ENCODE assay signal across 27 cellular contexts in the genomic region with DNA sequence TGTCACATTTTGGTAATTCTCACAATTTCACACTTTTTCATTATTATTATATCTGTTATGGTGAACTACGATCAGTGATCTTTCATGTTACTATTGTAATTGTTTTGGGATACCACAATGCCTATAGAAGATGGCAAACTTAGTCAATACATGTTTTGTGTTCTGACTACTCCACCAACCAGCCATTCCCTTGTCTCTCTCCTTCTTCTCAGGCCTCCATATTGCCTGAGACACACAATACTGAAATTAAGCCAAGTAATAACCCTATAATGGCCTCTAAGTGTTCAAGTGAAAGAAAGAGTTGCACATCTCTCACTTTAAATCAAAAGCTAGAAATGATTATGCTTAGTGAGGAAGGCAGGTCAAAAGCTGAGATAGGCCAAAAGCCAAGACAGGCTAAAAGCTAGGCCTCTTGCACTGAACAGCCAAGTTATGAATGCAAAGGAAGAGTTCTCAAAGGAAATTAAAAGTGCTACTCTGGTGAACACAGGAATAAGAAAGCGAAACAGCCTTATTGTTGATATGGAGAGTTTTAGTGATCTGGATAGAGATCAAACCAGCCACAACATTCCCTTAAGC.
"Had no signal": no experiment of that assay in that cellular context is flagged by ENCODE, and none has a peak within 500 bp of the region (broad histone marks: within the 10 kb centered on the region; RNA-seq: fewer than 3 reads in every experiment).

No MANE protein-coding gene starts in this region.

- ATAC-seq: activated CD4-positive, CD25-positive, alpha-beta regulatory T cell treated with anti-CD3 and anti-CD28 coated beads, Interleukin-2, amount 50 U/mL, for 24 hours; foreskin keratinocyte; heart left ventricle; left colon; psoas muscle had no signal

- H3K27ac Mint-ChIP-seq: immature natural killer cell, naive B cell had no signal

- H3K4me1 Mint-ChIP-seq: central memory CD8-positive, alpha-beta T cell; immature natural killer cell; naive B cell had no signal

- H3K4me3 ChIP-seq: breast epithelium, esophagus muscularis mucosa, heart left ventricle, psoas muscle, right atrium auricular region, SK-N-MC, smooth muscle cell, tibial nerve had no signal

- DNase-seq: activated CD4-positive, alpha-beta T cell treated with anti-CD3 and anti-CD28 coated beads, Interleukin-2, amount 50 U/mL, for 48 hours; activated naive CD4-positive, alpha-beta T cell treated with Interleukin-2 at 50 U/mL for 16 hours; dermis blood vessel endothelial cell; effector CD4-positive, alpha-beta T cell; foreskin keratinocyte; heart left ventricle; hypothalamus; immature natural killer cell; kidney; left colon; mammary epithelial cell; naive B cell; nucleus accumbens; psoas muscle; stimulated activated CD4-positive, alpha-beta T cell treated with anti-CD3 and anti-CD28 coated beads, Interleukin-2, amount 100 ng/mL, for 24 hours; stimulated activated naive CD4-positive, alpha-beta T cell; T1000; WERI-Rb-1 had no signal

- H3K4me3 Mint-ChIP-seq: central memory CD8-positive, alpha-beta T cell; immature natural killer cell; naive B cell; neural crest cell had no signal
